Comparison of ENCODE assay signal across 1 cellular context in the genomic region with DNA sequence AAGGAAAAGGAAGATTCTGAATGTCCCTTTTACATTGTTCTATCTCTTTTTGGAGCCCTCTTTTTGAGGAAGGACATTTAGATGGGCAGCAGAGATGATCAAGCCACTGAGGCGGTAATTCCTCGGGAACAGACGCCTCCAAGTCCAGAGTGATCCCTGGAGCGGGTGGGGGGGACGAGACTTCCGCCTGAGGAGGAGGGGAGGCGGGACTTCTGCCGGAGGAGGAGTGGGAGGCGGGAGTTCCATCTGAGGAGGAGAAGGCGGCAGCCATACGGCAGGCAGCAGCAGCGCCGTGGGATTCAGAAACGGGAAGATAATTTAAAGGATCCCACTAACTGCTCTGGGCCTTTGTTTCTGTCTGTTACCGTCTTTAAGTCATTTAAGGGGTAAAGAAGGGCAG.
TF ChIP-seq lines count a peak whose summit lies in the region.

No MANE protein-coding gene starts in this region.

TF ChIP-seq in SK-N-SH treated with all-trans-retinoic acid at 6 μM for 48 hours, 23 proteins besides CTCF, POLR2A, EP300 and RAD21 (continued from another document):
- TF ChIP-seq, protein P1, sequence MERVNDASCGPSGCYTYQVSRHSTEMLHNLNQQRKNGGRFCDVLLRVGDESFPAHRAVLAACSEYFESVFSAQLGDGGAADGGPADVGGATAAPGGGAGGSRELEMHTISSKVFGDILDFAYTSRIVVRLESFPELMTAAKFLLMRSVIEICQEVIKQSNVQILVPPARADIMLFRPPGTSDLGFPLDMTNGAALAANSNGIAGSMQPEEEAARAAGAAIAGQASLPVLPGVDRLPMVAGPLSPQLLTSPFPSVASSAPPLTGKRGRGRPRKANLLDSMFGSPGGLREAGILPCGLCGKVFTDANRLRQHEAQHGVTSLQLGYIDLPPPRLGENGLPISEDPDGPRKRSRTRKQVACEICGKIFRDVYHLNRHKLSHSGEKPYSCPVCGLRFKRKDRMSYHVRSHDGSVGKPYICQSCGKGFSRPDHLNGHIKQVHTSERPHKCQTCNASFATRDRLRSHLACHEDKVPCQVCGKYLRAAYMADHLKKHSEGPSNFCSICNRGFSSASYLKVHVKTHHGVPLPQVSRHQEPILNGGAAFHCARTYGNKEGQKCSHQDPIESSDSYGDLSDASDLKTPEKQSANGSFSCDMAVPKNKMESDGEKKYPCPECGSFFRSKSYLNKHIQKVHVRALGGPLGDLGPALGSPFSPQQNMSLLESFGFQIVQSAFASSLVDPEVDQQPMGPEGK (CRISPR knock-in tag; IDR thresholded peaks at IDR 0.05; ENCODE audit: borderline replicate concordance) = no peak
- TF ChIP-seq, protein P2, sequence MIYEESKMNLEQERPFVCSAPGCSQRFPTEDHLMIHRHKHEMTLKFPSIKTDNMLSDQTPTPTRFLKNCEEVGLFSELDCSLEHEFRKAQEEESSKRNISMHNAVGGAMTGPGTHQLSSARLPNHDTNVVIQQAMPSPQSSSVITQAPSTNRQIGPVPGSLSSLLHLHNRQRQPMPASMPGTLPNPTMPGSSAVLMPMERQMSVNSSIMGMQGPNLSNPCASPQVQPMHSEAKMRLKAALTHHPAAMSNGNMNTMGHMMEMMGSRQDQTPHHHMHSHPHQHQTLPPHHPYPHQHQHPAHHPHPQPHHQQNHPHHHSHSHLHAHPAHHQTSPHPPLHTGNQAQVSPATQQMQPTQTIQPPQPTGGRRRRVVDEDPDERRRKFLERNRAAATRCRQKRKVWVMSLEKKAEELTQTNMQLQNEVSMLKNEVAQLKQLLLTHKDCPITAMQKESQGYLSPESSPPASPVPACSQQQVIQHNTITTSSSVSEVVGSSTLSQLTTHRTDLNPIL (CRISPR knock-in tag; IDR thresholded peaks at IDR 0.05; ENCODE audit: low read depth) = no peak
- TF ChIP-seq TCF4 (CRISPR knock-in tag; IDR thresholded peaks at IDR 0.05; ENCODE audit: borderline replicate concordance) (no peak), GLIS3 (CRISPR knock-in tag; IDR thresholded peaks at IDR 0.05) (no peak), ZC3H10 (CRISPR knock-in tag; IDR thresholded peaks at IDR 0.05) (no peak), ZNF8 (CRISPR knock-in tag; IDR thresholded peaks at IDR 0.05) (no peak), OSR1 (CRISPR knock-in tag; IDR thresholded peaks at IDR 0.05) (no peak), ARNTL (CRISPR knock-in tag; IDR thresholded peaks at IDR 0.05; ENCODE audit: borderline replicate concordance, low read depth) (no peak)
